10 cellular contexts compared by ENCODE assay signal in genomic region chr11:128719556-128719824, GRCh38. TPM values are rescaled to one million over a fixed set of nuclear protein-coding genes. Genes with fewer than 3 reads are reported as not detected.
DNase-seq lines count a peak whose midpoint lies in the region; ATAC-seq and TF ChIP-seq lines count a peak whose summit lies in the region.
"Had no signal": no experiment of that assay in that cellular context is flagged by ENCODE, and none has a peak within 500 bp of the region (broad histone marks: within the 10 kb centered on the region; RNA-seq: fewer than 3 reads in every experiment).

No MANE protein-coding gene starts in this region.

- WGBS in sigmoid colon, 2 donors = 79 to 81% methylated on average over 5 of the region's 5 CpGs

- H3K27me3 ChIP-seq in DND-41 (ENCODE audit: insufficient read depth, low read length, poor library complexity) (no peaks in the 10 kb centered on the region), colonic mucosa (no peaks in the 10 kb centered on the region), sigmoid colon (no peaks in the 10 kb centered on the region)

- H3K9ac ChIP-seq in DND-41 (ENCODE audit: low read depth, low read length) (no peak overlapping the region), colonic mucosa (ENCODE audit: low read depth in 2 of 2, low read length in 2 of 2) (peak overlapping the region; percentile 6 to 23)

- H3K9me3 ChIP-seq in DND-41 (ENCODE audit: insufficient read depth, low read length, severe bottlenecking) (no peaks in the 10 kb centered on the region), colonic mucosa (no peaks in the 10 kb centered on the region), sigmoid colon (no peaks in the 10 kb centered on the region)

- peaks cover 80% of the 10 kb centered on the region for H3K4me1 ChIP-seq in DND-41 (ENCODE audit: insufficient read depth, low read length)
- peaks cover 7% of the 10 kb centered on the region for H3K4me1 ChIP-seq in colonic mucosa
- H3K4me1 ChIP-seq in sigmoid colon = peaks cover 0 to 47% (median 41%) of the 10 kb centered on the region in 4 donors

- H4K20me1 ChIP-seq in DND-41 (ENCODE audit: insufficient read depth, low read length) = peaks cover 67% of the 10 kb centered on the region

- no peak for ATAC-seq in DND-41 (ENCODE audit: insufficient read depth, low read depth)
- no peak for ATAC-seq in HG02885 (IDR thresholded peaks at IDR 0.05; ENCODE audit: poor library complexity, unreplicated experiment)
- ATAC-seq in GM19328 (IDR thresholded peaks at IDR 0.05; ENCODE audit: unreplicated experiment) = no peak

- H2AFZ ChIP-seq in DND-41 (ENCODE audit: low read depth, low read length) = no peak overlapping the region

- no peak overlapping the region for H3K4me3 ChIP-seq in DND-41 (ENCODE audit: low read depth in 1 of 2, low read length in 2 of 2)
- H3K4me3 ChIP-seq in Jurkat, Clone E6-1 (ENCODE audit: low read length) = peak overlapping the region; percentile 48
- H3K4me3 ChIP-seq in colonic mucosa = no peak overlapping the region
- H3K4me3 ChIP-seq in sigmoid colon = no peak overlapping the region

- H3K4me2 ChIP-seq in DND-41 (ENCODE audit: insufficient read depth, low read length) = no peak overlapping the region

- no peak for TF ChIP-seq POLR2A in sigmoid colon (IDR thresholded peaks at IDR 0.05)

- H3K36me3 ChIP-seq in DND-41 (ENCODE audit: insufficient read depth, low read length) (peaks cover 3% of the 10 kb centered on the region; the same call in 1 of the 2 replicates), colonic mucosa (no peaks in the 10 kb centered on the region), sigmoid colon (no peaks in the 10 kb centered on the region)

- H3K27ac ChIP-seq in DND-41 (ENCODE audit: low read length) = peak overlapping the region; percentile 33; the same call in 1 of the 2 replicates
- H3K27ac ChIP-seq in colonic mucosa = peak overlapping the region; percentile 61
- H3K27ac ChIP-seq in sigmoid colon = peak overlapping the region; percentile 35 to 77 (median 74)

- no peak for DNase-seq in DND-41
- DNase-seq in Jurkat, Clone E6-1 (ENCODE audit: low read depth, low spot score) = no peak
- DNase-seq in colonic mucosa = no peak
- no peak for DNase-seq in sigmoid colon
- no peak for DNase-seq in islet precursor cell
- no peak for DNase-seq in hypothalamus (lab: John Stamatoyannopoulos, UW)
- DNase-seq: NCI-H526; stimulated activated CD4-positive, alpha-beta T cell treated with anti-CD3 and anti-CD28 coated beads, Interleukin-4, amount 100 ng/mL, for 1 hour had no signal

- H3K79me2 ChIP-seq in DND-41 (ENCODE audit: insufficient read depth, low read length) = peaks cover 94% of the 10 kb centered on the region

- TF ChIP-seq CTCF in DND-41 (IDR thresholded peaks at IDR 0.05; ENCODE audit: borderline replicate concordance, extremely low read depth, low read length, poor library complexity, severe bottlenecking) (no peak), colonic mucosa (IDR thresholded peaks at IDR 0.05) (no peak), sigmoid colon (IDR thresholded peaks at IDR 0.05) (no peak)

- no peak for TF ChIP-seq EP300 in sigmoid colon (IDR thresholded peaks at IDR 0.05)

- intact Hi-C loops in colonic mucosa (cut with DNase I) (no loop called here), sigmoid colon (cut with DNase I) (no loop called here)

RNA-seq across cellular contexts. Expression of gene FLI1, which starts 25.6 kb away (rescaled TPM):
- 61.1 TPM for polyA plus RNA-seq in Jurkat, Clone E6-1 (2012; ENCODE audit: insufficient read depth, insufficient read length)
- total RNA-seq in colonic mucosa (1 to 10 TPM; 5.3 to 6.6 TPM), sigmoid colon (10 to 100 TPM in 3 of 4 donors, 1 to 10 TPM in 1; 8.8 to 18.0 (median 15.0) TPM)
- polyA plus RNA-seq in sigmoid colon = 10 to 100 TPM in 1 of 3 donors, 1 to 10 TPM in 2; 1.8 to 16.6 (median 4.2) TPM
